ENCODE assay signal across 14 cellular contexts in genomic region chr2:215895330-215895729, GRCh38.
A peak's percentile ranks its signal among the peaks of the same experiment; 100 is the strongest.
DNase-seq lines count a peak whose midpoint lies in the region; ATAC-seq and TF ChIP-seq lines count a peak whose summit lies in the region.
"Had no signal": no experiment of that assay in that cellular context is flagged by ENCODE, and none has a peak within 500 bp of the region (broad histone marks: within the 10 kb centered on the region; RNA-seq: fewer than 3 reads in every experiment).

No MANE protein-coding gene starts in this region.

- intact Hi-C loops in PC-3 (cut with micrococcal nuclease): no loop called here

- no TSS peak for BruUV-seq in PC-3 (replicated peaks; lab: Mats Ljungman, UMichigan)

- no peak overlapping the region for H3K4me3 ChIP-seq in PC-3 (ENCODE audit: low read length)
- H3K4me3 ChIP-seq: SJSA1 had no signal

- no peaks in the 10 kb centered on the region for H3K36me3 ChIP-seq in PC-3 (ENCODE audit: low read depth, low read length)
- H3K36me3 ChIP-seq: SJSA1 had no signal

- H2AFZ ChIP-seq in PC-3 (ENCODE audit: low read length): no peak overlapping the region

- H3K9ac ChIP-seq in PC-3 (ENCODE audit: low read length): no peak overlapping the region

- no peaks in the 10 kb centered on the region for H3K9me3 ChIP-seq in PC-3 (ENCODE audit: low read length)
- H3K9me3 ChIP-seq: SJSA1 had no signal

- no peaks in the 10 kb centered on the region for H3F3A ChIP-seq in PC-3 (ENCODE audit: low read length, unreplicated experiment)

- no peak for TF ChIP-seq CTCF in PC-3 (conservative IDR thresholded peaks at IDR 0.05; ENCODE audit: low read depth, low read length)

- no peaks in the 10 kb centered on the region for H3K27me3 ChIP-seq in PC-3 (ENCODE audit: low read length)
- H3K27me3 ChIP-seq: SJSA1 had no signal

- H3K9me2 ChIP-seq in PC-3 (replicated peaks; ENCODE audit: low read length): no peaks in the 10 kb centered on the region

- DNase-seq in NCI-H1105 treated with DMSO at 0.1 percent for 48 hours (lab: John Stamatoyannopoulos, UW) (peak; percentile 14), NCI-H1105 (lab: John Stamatoyannopoulos, UW) (no peak), NCI-H526 (lab: John Stamatoyannopoulos, UW) (peak; percentile 66 to 70), SHP77 (lab: John Stamatoyannopoulos, UW) (peak; percentile 50 to 69), PC-3 (no peak), NCI-H2227 (lab: John Stamatoyannopoulos, UW; ENCODE audit: unreplicated experiment) (no peak)
- DNase-seq in activated naive CD4-positive, alpha-beta T cell treated with anti-CD3 and anti-CD28 coated beads, Interleukin-2, amount 50 U/mL, for 16 hours: no peak
- DNase-seq: Calu3; CD4-positive, CD25-positive, alpha-beta regulatory T cell; DMS79 treated with DMSO at 0.1 percent for 48 hours; KBM-7; NCI-H1436; NCI-H2081 treated with DMSO at 0.1 percent for 48 hours had no signal

- CTCF ChIA-PET in PC-3 (lab: Charles Lee): no interaction called here

- H4K20me1 ChIP-seq in PC-3 (ENCODE audit: low read length): no peaks in the 10 kb centered on the region

- no peaks in the 10 kb centered on the region for H3K79me2 ChIP-seq in PC-3 (ENCODE audit: low read length)

- no peak for ATAC-seq in PC-3

- POLR2A ChIA-PET in PC-3 (lab: Charles Lee; ENCODE audit: unreplicated experiment): no interaction called here

- no peak overlapping the region for H3K27ac ChIP-seq in PC-3 (ENCODE audit: low read length)
- H3K27ac ChIP-seq: SJSA1 had no signal

- H3K4me1 ChIP-seq in PC-3 (ENCODE audit: insufficient read depth, low read length): peaks cover 10% of the 10 kb centered on the region; the same call in 1 of the 2 replicates
- H3K4me1 ChIP-seq: SJSA1 had no signal

- no peak overlapping the region for H3K4me2 ChIP-seq in PC-3 (ENCODE audit: low read length)

Comparison
In these comparisons a context has a peak if more than half of its experiments do, and no peak if none do; other contexts are left out.
1. DNase-seq: peak in NCI-H1105 treated with DMSO at 0.1 percent for 48 hours (single experiment), NCI-H526 (2 of 2) and SHP77 (2 of 2); none in NCI-H1105 (single experiment), PC-3 (single experiment), activated naive CD4-positive, alpha-beta T cell treated with anti-CD3 and anti-CD28 coated beads, Interleukin-2, amount 50 U/mL, for 16 hours (single experiment) and NCI-H2227 (single experiment).